Comparison of ENCODE assay signal across 3 cellular contexts in the genomic region with DNA sequence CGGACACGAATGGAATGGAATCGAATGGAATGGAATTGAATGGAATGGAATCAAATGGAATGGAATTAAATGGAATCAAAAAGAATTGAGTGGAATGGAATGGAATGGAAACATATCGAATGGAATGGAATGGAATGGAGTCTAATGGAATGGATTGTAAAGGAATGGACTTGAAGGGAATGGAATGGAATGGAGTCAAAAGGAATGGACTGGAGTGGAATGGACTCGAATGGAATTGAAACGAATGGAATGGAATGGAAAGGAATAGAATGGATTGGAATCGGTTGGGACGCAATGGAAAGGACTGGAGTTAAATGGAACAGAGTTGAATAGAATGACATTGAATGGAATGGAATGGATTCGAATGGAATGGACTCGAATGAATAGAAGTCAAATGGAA.
"Had no signal": no experiment of that assay in that cellular context is flagged by ENCODE, and none has a peak within 500 bp of the region (broad histone marks: within the 10 kb centered on the region; RNA-seq: fewer than 3 reads in every experiment).

No MANE protein-coding gene starts in this region.

- ATAC-seq: GM12878 had no signal

- DNase-seq: GDM1, GF-D8 had no signal

- H3K4me3 ChIP-seq: GM12878 had no signal
